In the genomic region with DNA sequence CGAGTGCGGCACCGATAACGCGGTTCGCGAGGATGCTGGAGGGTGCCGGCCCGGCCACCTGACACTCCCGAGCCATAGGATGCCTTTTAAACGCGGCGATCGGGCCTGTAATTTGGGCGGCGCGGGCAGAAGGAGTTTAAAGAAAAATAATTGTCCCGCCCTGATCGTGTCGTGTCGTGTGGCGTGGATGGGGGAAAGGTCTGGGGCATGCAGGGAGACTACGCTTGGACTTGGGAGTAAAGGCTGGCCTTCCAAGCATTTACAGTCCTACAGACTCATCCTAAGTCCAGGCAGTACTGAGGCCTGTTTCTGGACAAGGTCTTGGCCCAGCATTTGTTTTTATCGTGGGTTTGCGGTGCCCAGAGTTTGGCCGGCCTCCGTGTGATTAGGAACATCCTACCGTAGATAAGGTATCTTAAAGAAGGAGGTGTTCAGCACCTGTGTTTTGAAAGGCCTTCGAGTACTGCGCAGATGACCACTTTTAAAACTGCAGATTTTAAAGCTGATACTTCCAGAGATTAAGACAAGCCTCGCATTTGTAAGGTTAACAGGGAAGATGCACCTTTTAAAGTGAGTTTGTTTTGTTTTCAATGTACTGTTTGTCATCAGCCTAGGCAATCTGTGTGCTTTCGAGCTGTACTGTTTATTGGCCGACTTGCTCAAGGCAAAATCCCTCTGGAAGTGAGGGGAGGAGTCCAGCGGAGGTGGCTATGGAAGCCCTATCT, we compare ENCODE assay signal across 8 cellular contexts. TPM values are rescaled to one million over a fixed set of nuclear protein-coding genes. Genes with fewer than 3 reads are reported as not detected.
DNase-seq lines count a peak whose midpoint lies in the region; ATAC-seq and TF ChIP-seq lines count a peak whose summit lies in the region.

No MANE protein-coding gene starts in this region.

- no peak for ATAC-seq in HG02759 (IDR thresholded peaks at IDR 0.05; ENCODE audit: unreplicated experiment)

- H3F3A ChIP-seq in smooth muscle cell (ENCODE audit: low read depth) = peaks cover 3% of the 10 kb centered on the region

- H3K9ac ChIP-seq in HUES64 (ENCODE audit: low read depth, low read length) = peak overlapping the region; percentile 96
- peak overlapping the region; percentile 88 for H3K9ac ChIP-seq in smooth muscle cell (ENCODE audit: low read depth)

- peaks cover 5% of the 10 kb centered on the region for H4K20me1 ChIP-seq in smooth muscle cell (ENCODE audit: low read depth)

- peak overlapping the region; percentile 83 for H3K4me3 ChIP-seq in HUES64 (ENCODE audit: low read length)
- H3K4me3 ChIP-seq in breast epithelium = peak overlapping the region; percentile 68 to 82 (median 72)
- H3K4me3 ChIP-seq in smooth muscle cell = peak overlapping the region; percentile 66

- H3K4me2 ChIP-seq in smooth muscle cell = peak overlapping the region; percentile 91

- H3K27me3 ChIP-seq in HUES64 (ENCODE audit: insufficient read depth, low read length) (no peaks in the 10 kb centered on the region), breast epithelium (no peaks in the 10 kb centered on the region), smooth muscle cell (ENCODE audit: low read depth) (no peaks in the 10 kb centered on the region)

- TF ChIP-seq CTCF in breast epithelium (IDR thresholded peaks at IDR 0.05) = no peak
- no peak for TF ChIP-seq CTCF in smooth muscle cell (IDR thresholded peaks at IDR 0.05; ENCODE audit: borderline replicate concordance, insufficient read depth, poor library complexity, severe bottlenecking)

- H3K9me3 ChIP-seq in HUES64 (ENCODE audit: insufficient read depth, low read depth, low read length) (no peaks in the 10 kb centered on the region), breast epithelium (no peaks in the 10 kb centered on the region), smooth muscle cell (replicated peaks; ENCODE audit: low read depth) (no peaks in the 10 kb centered on the region)

- H3K4me1 ChIP-seq in HUES64 (ENCODE audit: insufficient read depth, low read length) (peaks cover 38% of the 10 kb centered on the region), breast epithelium (no peaks in the 10 kb centered on the region), smooth muscle cell (ENCODE audit: low read depth) (peaks cover 25% of the 10 kb centered on the region)

- peak; percentile 67 for DNase-seq in DMS53 treated with DMSO at 0.1 percent for 48 hours (lab: John Stamatoyannopoulos, UW; ENCODE audit: unreplicated experiment)
- peak; percentile 94 for DNase-seq in RKO (ENCODE audit: low spot score)
- peak; percentile 66 to 74 for DNase-seq in breast epithelium (ENCODE audit: low spot score in 2 of 2)
- peak; percentile 54 for DNase-seq in iPS-NIHi7 (ENCODE audit: extremely low spot score)
- no peak for DNase-seq in smooth muscle cell (lab: John Stamatoyannopoulos, UW; ENCODE audit: unreplicated experiment)
- no peak for DNase-seq in cortex of kidney (lab: John Stamatoyannopoulos, UW)

- intact Hi-C loops in breast epithelium (cut with DNase I; ENCODE audit: low total_unique reads) = no loop called here

- H3K36me3 ChIP-seq in HUES64 (ENCODE audit: insufficient read depth, low read length) = peaks cover 45% of the 10 kb centered on the region
- no peaks in the 10 kb centered on the region for H3K36me3 ChIP-seq in breast epithelium
- no peaks in the 10 kb centered on the region for H3K36me3 ChIP-seq in smooth muscle cell (ENCODE audit: low read depth)

- peak overlapping the region; percentile 78 for H2AFZ ChIP-seq in smooth muscle cell (ENCODE audit: low read depth)

- H3K79me2 ChIP-seq in smooth muscle cell (ENCODE audit: low read depth) = peaks cover 57% of the 10 kb centered on the region

- H3K27ac ChIP-seq in HUES64 (ENCODE audit: low read depth, low read length) (peak overlapping the region; percentile 98), breast epithelium (peak overlapping the region; percentile 99), smooth muscle cell (ENCODE audit: low read depth) (peak overlapping the region; percentile 76)

- under 1% methylated on average over 34 of the region's 34 CpGs for WGBS in HUES64
- under 1% methylated on average over 34 of the region's 34 CpGs for WGBS in smooth muscle cell (ENCODE audit: low lambda C conversion rate)

- TF ChIP-seq POLR2A in breast epithelium (IDR thresholded peaks at IDR 0.05) = peak; percentile 32

RNA-seq across cellular contexts. Expression of gene WEE1, which starts 1.5 kb away (rescaled TPM):
- polyA plus RNA-seq in HUES64 (2013, experiment 1 of 2) = 63.0 TPM
- polyA plus RNA-seq in HUES64 (2013, experiment 2 of 2) = 64.2 TPM
- 100 to 1,000 TPM in 1 of 3 donors, 10 to 100 TPM in 2; 25.0 to 128 (median 66.5) TPM for total RNA-seq in breast epithelium
- total RNA-seq in smooth muscle cell = 46.9 and 53.3 TPM in 2 replicates
- polyA plus RNA-seq in smooth muscle cell = 20.8 and 25.3 TPM in 2 replicates

Comparison
In these comparisons a context has a peak if more than half of its experiments do, and no peak if none do; other contexts are left out.
1. DNase-seq: peak in DMS53 treated with DMSO at 0.1 percent for 48 hours (single experiment), RKO (single experiment), breast epithelium (2 of 2) and iPS-NIHi7 (single experiment); none in smooth muscle cell (single experiment) and cortex of kidney (single experiment).
2. Peak in every context shown above with its lines, with median percentiles within 50 percentile points of each other: H3K27ac ChIP-seq and H3K4me3 ChIP-seq.